10 cellular contexts compared by ENCODE assay signal in genomic region chr19:1854032-1854541, GRCh38. TPM values are rescaled to one million over a fixed set of nuclear protein-coding genes. Genes with fewer than 3 reads are reported as not detected.
DNase-seq lines count a peak whose midpoint lies in the region; ATAC-seq, FAIRE-seq and TF ChIP-seq lines count a peak whose summit lies in the region.
"Had no signal": no experiment of that assay in that cellular context is flagged by ENCODE, and none has a peak within 500 bp of the region (broad histone marks: within the 10 kb centered on the region; RNA-seq: fewer than 3 reads in every experiment).

No MANE protein-coding gene starts in this region.

- peaks cover 13% of the 10 kb centered on the region; the same call in 1 of the 2 replicates for H4K20me1 ChIP-seq in OCI-LY7 (ENCODE audit: insufficient read depth, low read length)
- peaks cover 95% of the 10 kb centered on the region for H4K20me1 ChIP-seq in SK-N-SH (ENCODE audit: insufficient read depth)

- TF ChIP-seq RAD21 in SK-N-SH (IDR thresholded peaks at IDR 0.05; ENCODE audit: low read length), result no peak

- ATAC-seq in CD4-positive, alpha-beta T cell (ENCODE audit: poor library complexity), result no peak
- ATAC-seq in pancreas, result no peak
- no peak for ATAC-seq in activated CD4-positive, CD25-positive, alpha-beta regulatory T cell treated with anti-CD3 and anti-CD28 coated beads, Interleukin-2, amount 50 U/mL, for 24 hours
- no peak for ATAC-seq in GM21390 (IDR thresholded peaks at IDR 0.05; ENCODE audit: unreplicated experiment)

- H3K27ac Mint-ChIP-seq in CD4-positive, alpha-beta T cell, result peak overlapping the region; percentile 96
- no peak overlapping the region for H3K27ac Mint-ChIP-seq in endothelial cell (ENCODE audit: unreplicated experiment)

- H3K4me1 ChIP-seq in OCI-LY7 (ENCODE audit: insufficient read depth, low read length, poor library complexity, severe bottlenecking), result peaks cover 66% of the 10 kb centered on the region
- H3K4me1 ChIP-seq in pancreas, result peaks cover 0 to 11% (median 0%) of the 10 kb centered on the region in 3 donors
- peaks cover 23 to 38% of the 10 kb centered on the region in 2 experiments; a peak in 3 of 4 replicates for H3K4me1 ChIP-seq in SK-N-SH (ENCODE audit: control insufficient read depth in 1 of 2, insufficient read depth in 2 of 2, low read depth in 1 of 2, low read length in 1 of 2)

- DNase-seq in CD4-positive, alpha-beta T cell, result no peak
- no peak for DNase-seq in OCI-LY7 (ENCODE audit: low spot score)
- DNase-seq in endothelial cell (ENCODE audit: low spot score), result peak; percentile 15
- DNase-seq in pancreas, result peak in 4 of 6 donors; percentile 22 to 69 (median 36)
- DNase-seq in iPS-NIHi11 (ENCODE audit: low spot score), result no peak
- DNase-seq in SK-N-SH, result no peak
- DNase-seq: cerebellar nuclear complex, NCI-H2227 treated with DMSO at 0.1 percent for 48 hours had no signal

- no peaks in the 10 kb centered on the region for H3K27me3 ChIP-seq in CD4-positive, alpha-beta T cell (ENCODE audit: control insufficient read depth, insufficient read depth, low read length)
- H3K27me3 ChIP-seq in pancreas, result no peaks in the 10 kb centered on the region
- no peaks in the 10 kb centered on the region for H3K27me3 ChIP-seq in SK-N-SH (ENCODE audit: insufficient read depth)

- peak overlapping the region; percentile 40 for H3K4me2 ChIP-seq in OCI-LY7 (ENCODE audit: low read length)
- H3K4me2 ChIP-seq in SK-N-SH, result no peak overlapping the region

- TF ChIP-seq EP300 in SK-N-SH (IDR thresholded peaks at IDR 0.05; ENCODE audit: borderline replicate concordance in 1 of 2, low read depth in 1 of 2, low read length in 1 of 2), result no peak

- no peak overlapping the region for H3K27ac ChIP-seq in CD4-positive, alpha-beta T cell (ENCODE audit: low read depth, low read length)
- peak overlapping the region; percentile 67 for H3K27ac ChIP-seq in OCI-LY7 (ENCODE audit: low read depth, low read length, poor library complexity, severe bottlenecking)
- H3K27ac ChIP-seq in pancreas, result no peak overlapping the region
- no peak overlapping the region; a peak in 1 of 4 replicates for H3K27ac ChIP-seq in SK-N-SH (ENCODE audit: low read depth in 2 of 2, low read length in 1 of 2)

- intact Hi-C loops in CD4-positive, alpha-beta T cell (cut with DNase I, micrococcal nuclease), result no loop called here
- intact Hi-C loops in OCI-LY7 (cut with micrococcal nuclease; ENCODE audit: unreplicated experiment), result no loop called here
- intact Hi-C loops in pancreas (cut with DNase I), result no loop called here

- H3K36me3 ChIP-seq in OCI-LY7 (ENCODE audit: insufficient read depth, low read length) (peaks cover 24% of the 10 kb centered on the region), pancreas (no peaks in the 10 kb centered on the region), SK-N-SH (replicated peaks in 1 of 2; ENCODE audit: control insufficient read depth in 1 of 2, insufficient read depth in 2 of 2, low read length in 1 of 2) (peaks cover 3 to 6% of the 10 kb centered on the region in 2 experiments)

- WGBS in pancreas, 2 donors, result 78 to 84% methylated on average over 11 to 16 of the region's 16 CpGs
- WGBS in SK-N-SH (ENCODE audit: low lambda C conversion rate), result 79% methylated on average over 11 of the region's 16 CpGs

- H3K9me2 ChIP-seq in OCI-LY7 (ENCODE audit: insufficient read depth, low read length) (no peaks in the 10 kb centered on the region), SK-N-SH (no peaks in the 10 kb centered on the region)

- H3F3A ChIP-seq in SK-N-SH (replicated peaks; ENCODE audit: insufficient read depth), result peaks cover 23% of the 10 kb centered on the region

- no peak overlapping the region for H3K9ac ChIP-seq in SK-N-SH

- CTCF ChIA-PET in CD4-positive, alpha-beta T cell (lab: Charles Lee), result no interaction called here
- CTCF ChIA-PET in OCI-LY7 (lab: Charles Lee; ENCODE audit: unreplicated experiment), result no interaction called here
- CTCF ChIA-PET in SK-N-SH (lab: Yijun Ruan, JAX), result interaction anchor here (0.6 to 2.8 kb wide), 6 partner anchors 11 to 103 kb away, joined by 3 to 15 read pairs (median 6); no protein-coding TSS in a partner anchor

- peaks cover 64% of the 10 kb centered on the region for H3K4me1 Mint-ChIP-seq in CD4-positive, alpha-beta T cell (ENCODE audit: low read depth)
- H3K4me1 Mint-ChIP-seq in endothelial cell (ENCODE audit: unreplicated experiment), result peaks cover 4% of the 10 kb centered on the region

- H3K4me3 ChIP-seq in OCI-LY7 (ENCODE audit: low read depth, low read length, poor library complexity, severe bottlenecking), result no peak overlapping the region
- no peak overlapping the region for H3K4me3 ChIP-seq in pancreas
- H3K4me3 ChIP-seq in SK-N-SH (ENCODE audit: low read depth in 2 of 2, low read length in 1 of 2), result no peak overlapping the region

- H3K79me2 ChIP-seq in OCI-LY7 (ENCODE audit: insufficient read depth, low read depth, low read length) (peaks cover 60% of the 10 kb centered on the region), SK-N-SH (ENCODE audit: insufficient read depth) (peaks cover 84% of the 10 kb centered on the region)

- no peaks in the 10 kb centered on the region for H3K9me3 Mint-ChIP-seq in CD4-positive, alpha-beta T cell
- no peaks in the 10 kb centered on the region for H3K9me3 Mint-ChIP-seq in endothelial cell (ENCODE audit: unreplicated experiment)

- H2AFZ ChIP-seq in OCI-LY7 (ENCODE audit: low read length) (no peak overlapping the region), SK-N-SH (ENCODE audit: low read depth) (no peak overlapping the region)

- FAIRE-seq in pancreas (lab: Jason Lieb, UNC), result no peak

- POLR2A ChIA-PET in CD4-positive, alpha-beta T cell (lab: Charles Lee), result interaction anchor here (0.9 to 1.8 kb wide), 2 partner anchors 11 to 22 kb away, joined by 3 to 8 read pairs; no protein-coding TSS in a partner anchor
- POLR2A ChIA-PET in OCI-LY7 (lab: Charles Lee) (interaction anchor here (0.6 kb wide), 1 partner anchor 1113 kb away, joined by 3 read pairs; no protein-coding TSS in a partner anchor), SK-N-SH (lab: Yijun Ruan, JAX) (no interaction called here)

- no peaks in the 10 kb centered on the region for H3K27me3 Mint-ChIP-seq in CD4-positive, alpha-beta T cell
- peaks cover 21% of the 10 kb centered on the region for H3K27me3 Mint-ChIP-seq in endothelial cell (ENCODE audit: unreplicated experiment)

- no peaks in the 10 kb centered on the region for H3K9me3 ChIP-seq in CD4-positive, alpha-beta T cell (ENCODE audit: control insufficient read depth, low read length)
- H3K9me3 ChIP-seq in OCI-LY7 (ENCODE audit: low read length) (no peaks in the 10 kb centered on the region), pancreas (no peaks in the 10 kb centered on the region), SK-N-SH (no peaks in the 10 kb centered on the region)

- TF ChIP-seq CTCF in CD4-positive, alpha-beta T cell (IDR thresholded peaks at IDR 0.05), result no peak
- no peak for TF ChIP-seq CTCF in OCI-LY7 (conservative IDR thresholded peaks at IDR 0.05; ENCODE audit: low read length)
- no peak for TF ChIP-seq CTCF in endothelial cell (IDR thresholded peaks at IDR 0.05; ENCODE audit: unreplicated experiment)
- no peak for TF ChIP-seq CTCF in pancreas (IDR thresholded peaks at IDR 0.05)
- TF ChIP-seq CTCF in SK-N-SH (IDR thresholded peaks at IDR 0.05), result no peak

- H3K4me3 Mint-ChIP-seq in CD4-positive, alpha-beta T cell, result no peak overlapping the region
- no peak overlapping the region for H3K4me3 Mint-ChIP-seq in endothelial cell (ENCODE audit: unreplicated experiment)

- H3K36me3 Mint-ChIP-seq in CD4-positive, alpha-beta T cell (ENCODE audit: low read depth), result peaks cover 5% of the 10 kb centered on the region
- peaks cover 5% of the 10 kb centered on the region for H3K36me3 Mint-ChIP-seq in endothelial cell (ENCODE audit: low read depth, unreplicated experiment)

- BruUV-seq in OCI-LY7 (replicated peaks; lab: Mats Ljungman, UMichigan), result no TSS peak

RNA-seq across cellular contexts. Expression of gene REXO1, which starts 5.8 kb away (rescaled TPM):
- total RNA-seq in CD4-positive, alpha-beta T cell, result 100 to 1,000 TPM; 106 to 114 TPM
- total RNA-seq in OCI-LY7 (2014; rRNA removed; shearing (Covaris generic)), result 13.9 and 24.0 TPM in 2 replicates
- total RNA-seq in OCI-LY7 (2022) (52.8 and 54.9 TPM in 2 replicates), endothelial cell (ENCODE audit: unreplicated experiment) (48.1 TPM), pancreas (10 to 100 TPM; 10.5 to 16.6 (median 15.1) TPM)
- polyA plus RNA-seq in pancreas (10 to 100 TPM; 29.5 to 42.2 TPM), SK-N-SH (2012; rRNA removed) (9.0 and 18.8 TPM in 2 replicates)
- 7.1 and 12.6 TPM in 2 replicates for polyA plus RNA-seq in SK-N-SH (2012; cell fraction: cytosol; rRNA removed)
- 87.2 and 224 TPM in 2 replicates for polyA plus RNA-seq in SK-N-SH (2012; cell fraction: nucleus; rRNA removed)

RNA-seq across cellular contexts. Expression of gene KLF16, which starts 9.3 kb away (rescaled TPM):
- 10 to 100 TPM; 83.8 to 89.2 TPM for total RNA-seq in CD4-positive, alpha-beta T cell
- total RNA-seq in OCI-LY7 (2014; rRNA removed; shearing (Covaris generic)), result 9.4 and 9.6 TPM in 2 replicates
- total RNA-seq in OCI-LY7 (2022) (39.1 and 44.4 TPM in 2 replicates), endothelial cell (ENCODE audit: unreplicated experiment) (19.9 TPM), pancreas (10 to 100 TPM in 1 of 6 donors, 1 to 10 TPM in 5; 4.3 to 10.4 (median 7.9) TPM)
- polyA plus RNA-seq in pancreas (1 to 10 TPM; 5.1 to 8.2 TPM), SK-N-SH (2012; rRNA removed) (11.3 and 16.1 TPM in 2 replicates)
- 11.6 and 17.8 TPM in 2 replicates for polyA plus RNA-seq in SK-N-SH (2012; cell fraction: cytosol; rRNA removed)
- 28.7 and 43.5 TPM in 2 replicates for polyA plus RNA-seq in SK-N-SH (2012; cell fraction: nucleus; rRNA removed)

RNA-seq across cellular contexts. Expression of gene ABHD17A, which starts 31.2 kb away (rescaled TPM):
- 100 to 1,000 TPM; 156 to 172 TPM for total RNA-seq in CD4-positive, alpha-beta T cell
- 98.7 and 130 TPM in 2 replicates for total RNA-seq in OCI-LY7 (2014; rRNA removed; shearing (Covaris generic))
- total RNA-seq in OCI-LY7 (2022) (64.2 and 71.3 TPM in 2 replicates), endothelial cell (ENCODE audit: unreplicated experiment) (283 TPM), pancreas (10 to 100 TPM; 21.1 to 30.8 (median 24.4) TPM)
- polyA plus RNA-seq in pancreas (10 to 100 TPM; 62.4 to 71.0 TPM), SK-N-SH (2012; rRNA removed) (61.1 and 69.1 TPM in 2 replicates)
- polyA plus RNA-seq in SK-N-SH (2012; cell fraction: cytosol; rRNA removed), result 25.5 and 46.5 TPM in 2 replicates
- polyA plus RNA-seq in SK-N-SH (2012; cell fraction: nucleus; rRNA removed), result 86.6 and 88.2 TPM in 2 replicates

RNA-seq across cellular contexts. Expression of gene ATP8B3, which starts 42.0 kb away (rescaled TPM):
- total RNA-seq in CD4-positive, alpha-beta T cell, result 1 to 10 TPM; 2.5 to 3.2 TPM
- 5.9 and 7.4 TPM in 2 replicates for total RNA-seq in OCI-LY7 (2014; rRNA removed; shearing (Covaris generic))
- total RNA-seq in OCI-LY7 (2022) (19.3 and 21.2 TPM in 2 replicates), endothelial cell (ENCODE audit: unreplicated experiment) (0.69 TPM), pancreas (1 to 10 TPM in 1 of 6 donors, under 1 TPM in 5; 0.32 to 1.1 (median 0.52) TPM)
- polyA plus RNA-seq in pancreas (under 1 TPM; 0.56 to 0.95 TPM), SK-N-SH (2012; rRNA removed) (6.2 and 8.0 TPM in 2 replicates)
- polyA plus RNA-seq in SK-N-SH (2012; cell fraction: cytosol; rRNA removed), result 3.1 and 4.9 TPM in 2 replicates
- polyA plus RNA-seq in SK-N-SH (2012; cell fraction: nucleus; rRNA removed), result 20.8 and 25.6 TPM in 2 replicates

RNA-seq across cellular contexts. Expression of gene ADAT3, which starts 51.1 kb away (rescaled TPM):
- 1 to 10 TPM; 7.9 to 8.2 TPM for total RNA-seq in CD4-positive, alpha-beta T cell
- total RNA-seq in OCI-LY7 (2014; rRNA removed; shearing (Covaris generic)), result 5.6 and 7.9 TPM in 2 replicates
- total RNA-seq in OCI-LY7 (2022) (13.1 and 16.4 TPM in 2 replicates), endothelial cell (ENCODE audit: unreplicated experiment) (10.5 TPM), pancreas (1 to 10 TPM; 2.0 to 6.5 (median 4.5) TPM)
- polyA plus RNA-seq in pancreas (10 to 100 TPM in 1 of 2 donors, 1 to 10 TPM in 1; 5.2 to 10.1 TPM), SK-N-SH (2012; rRNA removed) (1.7 and 2.8 TPM in 2 replicates)
- 1.3 and 2.1 TPM in 2 replicates for polyA plus RNA-seq in SK-N-SH (2012; cell fraction: cytosol; rRNA removed)
- 7.3 and 12.1 TPM in 2 replicates for polyA plus RNA-seq in SK-N-SH (2012; cell fraction: nucleus; rRNA removed)

Comparison
In these comparisons a context has a peak if more than half of its experiments do, and no peak if none do; other contexts are left out.
1. DNase-seq: peak in endothelial cell (single experiment) and pancreas (4 of 6); none in CD4-positive, alpha-beta T cell (0 of 10), OCI-LY7 (single experiment), iPS-NIHi11 (single experiment) and SK-N-SH (single experiment).